1 cellular context compared by ENCODE assay signal in genomic region chr12:62190081-62190480, GRCh38.
TF ChIP-seq lines count a peak whose summit lies in the region.

No MANE protein-coding gene starts in this region.

TF ChIP-seq in SK-N-SH, 30 proteins besides CTCF, POLR2A, EP300 and RAD21 (continued from another document):
- TF ChIP-seq, protein P1, sequence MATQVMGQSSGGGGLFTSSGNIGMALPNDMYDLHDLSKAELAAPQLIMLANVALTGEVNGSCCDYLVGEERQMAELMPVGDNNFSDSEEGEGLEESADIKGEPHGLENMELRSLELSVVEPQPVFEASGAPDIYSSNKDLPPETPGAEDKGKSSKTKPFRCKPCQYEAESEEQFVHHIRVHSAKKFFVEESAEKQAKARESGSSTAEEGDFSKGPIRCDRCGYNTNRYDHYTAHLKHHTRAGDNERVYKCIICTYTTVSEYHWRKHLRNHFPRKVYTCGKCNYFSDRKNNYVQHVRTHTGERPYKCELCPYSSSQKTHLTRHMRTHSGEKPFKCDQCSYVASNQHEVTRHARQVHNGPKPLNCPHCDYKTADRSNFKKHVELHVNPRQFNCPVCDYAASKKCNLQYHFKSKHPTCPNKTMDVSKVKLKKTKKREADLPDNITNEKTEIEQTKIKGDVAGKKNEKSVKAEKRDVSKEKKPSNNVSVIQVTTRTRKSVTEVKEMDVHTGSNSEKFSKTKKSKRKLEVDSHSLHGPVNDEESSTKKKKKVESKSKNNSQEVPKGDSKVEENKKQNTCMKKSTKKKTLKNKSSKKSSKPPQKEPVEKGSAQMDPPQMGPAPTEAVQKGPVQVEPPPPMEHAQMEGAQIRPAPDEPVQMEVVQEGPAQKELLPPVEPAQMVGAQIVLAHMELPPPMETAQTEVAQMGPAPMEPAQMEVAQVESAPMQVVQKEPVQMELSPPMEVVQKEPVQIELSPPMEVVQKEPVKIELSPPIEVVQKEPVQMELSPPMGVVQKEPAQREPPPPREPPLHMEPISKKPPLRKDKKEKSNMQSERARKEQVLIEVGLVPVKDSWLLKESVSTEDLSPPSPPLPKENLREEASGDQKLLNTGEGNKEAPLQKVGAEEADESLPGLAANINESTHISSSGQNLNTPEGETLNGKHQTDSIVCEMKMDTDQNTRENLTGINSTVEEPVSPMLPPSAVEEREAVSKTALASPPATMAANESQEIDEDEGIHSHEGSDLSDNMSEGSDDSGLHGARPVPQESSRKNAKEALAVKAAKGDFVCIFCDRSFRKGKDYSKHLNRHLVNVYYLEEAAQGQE (IDR thresholded peaks at IDR 0.05; ENCODE audit: low read depth, low read length) = no peak
- TF ChIP-seq USF1 (IDR thresholded peaks at IDR 0.05; ENCODE audit: borderline replicate concordance, low read depth) (no peak), TAF1 (IDR thresholded peaks at IDR 0.05; ENCODE audit: borderline replicate concordance, low read depth, low read length) (no peak), NFIC (IDR thresholded peaks at IDR 0.05; ENCODE audit: borderline replicate concordance) (no peak), TEAD4 (IDR thresholded peaks at IDR 0.05; ENCODE audit: borderline replicate concordance, insufficient read depth) (no peak), NRF1 (IDR thresholded peaks at IDR 0.05; ENCODE audit: low read depth, low read length) (no peak), MXI1 (IDR thresholded peaks at IDR 0.05; ENCODE audit: low read depth, low read length) (no peak)
